In genomic region chr17:75242461-75243042, GRCh38 we compare ENCODE assay signal across 1 cellular context.
TF ChIP-seq lines count a peak whose summit lies in the region.

No MANE protein-coding gene starts in this region.

TF ChIP-seq in K562, 482 proteins besides CTCF, POLR2A, EP300 and RAD21:
- peak; percentile 79 for TF ChIP-seq ZNF263 (CRISPR knock-in tag; IDR thresholded peaks at IDR 0.05; ENCODE audit: borderline replicate concordance)
- TF ChIP-seq HDAC3 (IDR thresholded peaks at IDR 0.05; ENCODE audit: borderline replicate concordance, partially characterized antibody) = no peak
